ENCODE assay signal across 11 cellular contexts in the genomic region with DNA sequence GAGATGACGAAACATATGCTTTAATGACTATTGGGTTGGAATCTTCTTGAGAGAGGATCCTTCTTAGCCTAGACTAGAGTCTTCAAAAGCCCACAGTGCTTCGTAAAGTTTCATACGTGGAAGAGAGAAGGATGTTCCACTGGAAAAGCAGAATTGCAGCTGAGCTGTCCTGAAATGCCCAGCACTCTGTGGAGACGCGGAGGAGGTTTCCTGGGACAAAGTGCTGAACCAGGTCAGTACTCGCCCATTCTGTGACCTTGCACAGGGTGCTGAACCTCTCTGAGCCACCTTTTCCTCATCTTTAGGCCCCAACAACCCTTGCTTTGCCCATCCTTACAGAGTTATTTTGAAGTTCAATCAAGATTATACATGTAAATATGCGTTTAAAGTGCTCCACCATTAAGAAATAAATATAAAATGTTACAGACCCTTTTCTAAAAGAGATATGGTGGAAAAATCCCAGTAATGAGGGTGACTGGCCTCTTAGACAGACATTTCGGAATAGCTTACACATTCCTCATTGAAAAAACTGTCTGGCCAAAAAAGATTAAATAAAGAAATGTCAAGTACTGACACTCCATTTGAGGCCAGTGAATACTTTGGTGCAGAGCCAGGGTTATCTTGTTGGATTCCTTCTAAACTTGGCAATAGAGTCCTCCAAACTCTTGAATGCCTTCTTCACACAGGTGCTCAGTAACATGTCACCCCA. TPM values are rescaled to one million over a fixed set of nuclear protein-coding genes. Genes with fewer than 3 reads are reported as not detected.
DNase-seq lines count a peak whose midpoint lies in the region; ATAC-seq and TF ChIP-seq lines count a peak whose summit lies in the region.
"Had no signal": no experiment of that assay in that cellular context is flagged by ENCODE, and none has a peak within 500 bp of the region (broad histone marks: within the 10 kb centered on the region; RNA-seq: fewer than 3 reads in every experiment).

No MANE protein-coding gene starts in this region.

- H3K27me3 Mint-ChIP-seq in mesothelial cell of epicardium (ENCODE audit: low read depth) (no peaks in the 10 kb centered on the region), H9 (ENCODE audit: low read depth) (no peaks in the 10 kb centered on the region; the same call in 1 of the 2 replicates)
- H3K27me3 Mint-ChIP-seq: activated CD8-positive, alpha-beta T cell treated with anti-CD3 and anti-CD28 coated beads for 36 hours had no signal

- no CpG with 5 or more reads among the region's 8 CpGs for WGBS in H9 (ENCODE audit: extremely low coverage, insufficient read length, low lambda C conversion rate)

- DNase-seq in coronary artery (ENCODE audit: low spot score): no peak
- DNase-seq in mesothelial cell of epicardium (ENCODE audit: low spot score in 2 of 2, unreplicated experiment in 2 of 2): no peak
- no peak for DNase-seq in tibial artery
- no peak for DNase-seq in H9
- no peak for DNase-seq in activated gamma-delta T cell (lab: John Stamatoyannopoulos, UW)
- DNase-seq: activated CD8-positive, alpha-beta T cell treated with anti-CD3 and anti-CD28 coated beads for 36 hours; MM.1S had no signal

- H3K36me3 ChIP-seq in Loucy (ENCODE audit: insufficient read depth, low read length) (no peaks in the 10 kb centered on the region), tibial artery (no peaks in the 10 kb centered on the region)
- H3K36me3 ChIP-seq: ascending aorta had no signal

- no peaks in the 10 kb centered on the region for H3K9me3 Mint-ChIP-seq in mesothelial cell of epicardium
- no peaks in the 10 kb centered on the region for H3K9me3 Mint-ChIP-seq in H9
- H3K9me3 Mint-ChIP-seq: activated CD8-positive, alpha-beta T cell treated with anti-CD3 and anti-CD28 coated beads for 36 hours had no signal

- H3K23ac ChIP-seq in H9 (ENCODE audit: insufficient read length, low read depth, low read length): no peak overlapping the region

- no peak overlapping the region for H4K8ac ChIP-seq in H9 (replicated peaks; ENCODE audit: insufficient read length, low read depth, low read length)

- H2BK120ac ChIP-seq in H9 (ENCODE audit: low read depth, low read length, poor library complexity, severe bottlenecking): no peak overlapping the region

- no peak overlapping the region for H3K4ac ChIP-seq in H9 (ENCODE audit: low read depth, low read length)

- TF ChIP-seq CTCF in Loucy (conservative IDR thresholded peaks at IDR 0.05; ENCODE audit: low read length) (no peak), coronary artery (IDR thresholded peaks at IDR 0.05) (no peak), mesothelial cell of epicardium (IDR thresholded peaks at IDR 0.05; ENCODE audit: unreplicated experiment) (no peak), tibial artery (IDR thresholded peaks at IDR 0.05) (no peak), H9 (conservative IDR thresholded peaks at IDR 0.05) (no peak)

- H3K4me3 ChIP-seq in Loucy (ENCODE audit: low read length, poor library complexity, severe bottlenecking) (no peak overlapping the region), coronary artery (peak overlapping the region; percentile 13), tibial artery (no peak overlapping the region)
- H3K4me3 ChIP-seq: ascending aorta had no signal

- H3K36me3 Mint-ChIP-seq in mesothelial cell of epicardium (no peaks in the 10 kb centered on the region), H9 (ENCODE audit: insufficient read depth in 1 of 3, low read depth in 3 of 3) (peaks cover 0 to 3% (median 2%) of the 10 kb centered on the region in 3 experiments; a peak in 2 of 7 replicates)

- peaks cover 54% of the 10 kb centered on the region for H3K4me1 Mint-ChIP-seq in mesothelial cell of epicardium
- H3K4me1 Mint-ChIP-seq in H9: peaks cover 32 to 42% of the 10 kb centered on the region in 2 experiments

- no peak overlapping the region for H2AK5ac ChIP-seq in H9 (ENCODE audit: insufficient read length, low read length)

- H3K27ac Mint-ChIP-seq in mesothelial cell of epicardium (peak overlapping the region; percentile 96), H9 (peak overlapping the region in 1 of 3 experiments; percentile 81; a peak in 2 of 7 replicates)
- H3K27ac Mint-ChIP-seq: activated CD8-positive, alpha-beta T cell treated with anti-CD3 and anti-CD28 coated beads for 36 hours had no signal

- ATAC-seq in HG02970 (IDR thresholded peaks at IDR 0.05; ENCODE audit: low FRiP score, unreplicated experiment) (no peak), GM19328 (IDR thresholded peaks at IDR 0.05; ENCODE audit: unreplicated experiment) (no peak)
- ATAC-seq: activated CD8-positive, alpha-beta T cell treated with anti-CD3 and anti-CD28 coated beads for 36 hours had no signal

- no peaks in the 10 kb centered on the region for H3K9me3 ChIP-seq in Loucy (ENCODE audit: insufficient read depth, low read depth, low read length)
- no peaks in the 10 kb centered on the region for H3K9me3 ChIP-seq in tibial artery
- H3K9me3 ChIP-seq in H9 (ENCODE audit: control insufficient read depth, low read depth, low read length): no peaks in the 10 kb centered on the region
- H3K9me3 ChIP-seq: ascending aorta had no signal

- H2BK15ac ChIP-seq in H9 (ENCODE audit: low read depth, low read length): no peak overlapping the region

- H3K14ac ChIP-seq in H9 (ENCODE audit: insufficient read depth, low read length): no peak overlapping the region

- peaks cover 23% of the 10 kb centered on the region for H3F3A ChIP-seq in Loucy (ENCODE audit: low read depth)

- H3K79me2 ChIP-seq in Loucy (ENCODE audit: insufficient read depth, low read length) (peaks cover 4% of the 10 kb centered on the region; the same call in 1 of the 2 replicates), H9 (ENCODE audit: insufficient read depth, low read length) (peaks cover under 1% of the 10 kb centered on the region)

- H3K27me3 ChIP-seq in Loucy (ENCODE audit: insufficient read depth, low read length, poor library complexity, severe bottlenecking) (no peaks in the 10 kb centered on the region), tibial artery (no peaks in the 10 kb centered on the region), H9 (ENCODE audit: insufficient read depth, low read length) (no peaks in the 10 kb centered on the region)
- H3K27me3 ChIP-seq: ascending aorta had no signal

- H3K23me2 ChIP-seq in H9 (ENCODE audit: insufficient read length, low read depth, low read length, poor library complexity, severe bottlenecking): peaks cover 7% of the 10 kb centered on the region

- H3T11ph ChIP-seq in H9 (ENCODE audit: low read length): no peak overlapping the region

- peaks cover 2% of the 10 kb centered on the region for H4K20me1 ChIP-seq in Loucy (ENCODE audit: insufficient read depth, low read length, poor library complexity, severe bottlenecking)
- no peaks in the 10 kb centered on the region for H4K20me1 ChIP-seq in H9 (ENCODE audit: control insufficient read depth, insufficient read depth, insufficient read length)

- intact Hi-C loops in tibial artery (cut with DNase I; ENCODE audit: low total_unique reads): no loop called here

- H3K9me2 ChIP-seq in Loucy (replicated peaks; ENCODE audit: low read depth, low read length): no peaks in the 10 kb centered on the region

- H4K5ac ChIP-seq in H9 (ENCODE audit: insufficient read length, low read depth, low read length): no peak overlapping the region

- H3K79me1 ChIP-seq in H9 (ENCODE audit: insufficient read depth, low read depth, low read length, poor library complexity, severe bottlenecking): no peaks in the 10 kb centered on the region

- no peak overlapping the region for H2BK5ac ChIP-seq in H9 (ENCODE audit: insufficient read length, low read length)

- no peak overlapping the region for H2BK12ac ChIP-seq in H9 (ENCODE audit: insufficient read length, low read depth, low read length)

- H3K4me1 ChIP-seq in Loucy (ENCODE audit: insufficient read depth, low read length, poor library complexity, severe bottlenecking) (peaks cover 21% of the 10 kb centered on the region), tibial artery (peaks cover 0 to 14% (median under 1%) of the 10 kb centered on the region in 4 donors), H9 (ENCODE audit: insufficient read depth, low read length) (peaks cover 6% of the 10 kb centered on the region; the same call in 1 of the 2 replicates)
- H3K4me1 ChIP-seq: ascending aorta had no signal

- no peak overlapping the region for H2BK20ac ChIP-seq in H9 (ENCODE audit: low read depth, low read length, poor library complexity, severe bottlenecking)

- H3K9ac ChIP-seq in Loucy (ENCODE audit: low read depth, low read length, poor library complexity, severe bottlenecking) (peak overlapping the region; percentile 16), H9 (ENCODE audit: extremely low read depth, insufficient read length, low read length) (no peak overlapping the region)

- no peak overlapping the region for H4K91ac ChIP-seq in H9 (ENCODE audit: insufficient read length, low read depth, low read length)

- H3K56ac ChIP-seq in H9 (ENCODE audit: insufficient read length, low read depth, low read length): no peak overlapping the region

- H3K27ac ChIP-seq in coronary artery: peak overlapping the region in 1 of 2 donors; percentile 82
- peak overlapping the region; percentile 33 to 39 for H3K27ac ChIP-seq in tibial artery
- H3K27ac ChIP-seq in H9 (ENCODE audit: insufficient read length, low read depth, low read length): no peak overlapping the region

- no peak overlapping the region for H3K18ac ChIP-seq in H9 (ENCODE audit: insufficient read length, low read depth, low read length)

- peak overlapping the region; percentile 23; the same call in 1 of the 2 replicates for H2AFZ ChIP-seq in Loucy (ENCODE audit: low read length)
- no peak overlapping the region for H2AFZ ChIP-seq in H9 (ENCODE audit: low read length)

- H3K4me2 ChIP-seq in Loucy (ENCODE audit: low read depth, low read length, poor library complexity, severe bottlenecking): no peak overlapping the region
- no peak overlapping the region for H3K4me2 ChIP-seq in H9 (ENCODE audit: insufficient read depth, insufficient read length, low read length)

- H3K4me3 Mint-ChIP-seq in mesothelial cell of epicardium: peak overlapping the region; percentile 11
- peak overlapping the region in 1 of 2 experiments; percentile 12; a peak in 1 of 5 replicates for H3K4me3 Mint-ChIP-seq in H9
- H3K4me3 Mint-ChIP-seq: activated CD8-positive, alpha-beta T cell treated with anti-CD3 and anti-CD28 coated beads for 36 hours had no signal

RNA-seq across cellular contexts. Expression of a gene that starts 4.2 kb away (rescaled TPM):
- total RNA-seq in mesothelial cell of epicardium: 67.6 to 68.9 TPM (median 68.4 TPM) in 3 replicates
- total RNA-seq in H9 (2021): 31.9 and 34.8 TPM in 2 replicates
